In genomic region chr15:45021331-45021730, GRCh38 we compare ENCODE assay signal across 12 cellular contexts. TPM values are rescaled to one million over a fixed set of nuclear protein-coding genes. Genes with fewer than 3 reads are reported as not detected.
DNase-seq lines count a peak whose midpoint lies in the region; ATAC-seq and TF ChIP-seq lines count a peak whose summit lies in the region.
"Had no signal": no experiment of that assay in that cellular context is flagged by ENCODE, and none has a peak within 500 bp of the region (broad histone marks: within the 10 kb centered on the region; RNA-seq: fewer than 3 reads in every experiment).

No MANE protein-coding gene starts in this region.

- H3K36me3 ChIP-seq in parathyroid adenoma (ENCODE audit: control insufficient read depth, insufficient read depth, low read length) (no peaks in the 10 kb centered on the region), left lung (no peaks in the 10 kb centered on the region)

- H3K4me2 ChIP-seq in parathyroid adenoma (ENCODE audit: low read length): peak overlapping the region; percentile 30
- H3K4me2 ChIP-seq: BLaER1 treated with 17β-estradiol and CSF1 and Interleukin-3, amounts not matched to agents 10 nM and 100 nM had no signal

- CTCF ChIA-PET in WTC11 (lab: Charles Lee): interaction anchor here (1.1 kb wide), 1 partner anchor 14 kb away, joined by 3 read pairs; no protein-coding TSS in a partner anchor

- H3K4me3 Mint-ChIP-seq in HFFc6: peak overlapping the region; percentile 18; the same call in 1 of the 2 replicates
- peak overlapping the region; percentile 38; the same call in 1 of the 2 replicates for H3K4me3 Mint-ChIP-seq in WTC11
- H3K4me3 Mint-ChIP-seq: activated naive CD4-positive, alpha-beta T cell treated with anti-CD3 and anti-CD28 coated beads for 36 hours had no signal

- no peak for TF ChIP-seq CTCF in HFFc6 (IDR thresholded peaks at IDR 0.05)
- no peak for TF ChIP-seq CTCF in WTC11 (IDR thresholded peaks at IDR 0.05)
- no peak for TF ChIP-seq CTCF in fibroblast of mammary gland (conservative IDR thresholded peaks at IDR 0.05; ENCODE audit: control insufficient read depth, insufficient read depth, low read depth, low read length)
- TF ChIP-seq CTCF in parathyroid adenoma (IDR thresholded peaks at IDR 0.05): no peak
- no peak for TF ChIP-seq CTCF in left lung (IDR thresholded peaks at IDR 0.05)

- no peak overlapping the region for H3K9ac ChIP-seq in parathyroid adenoma
- H3K9ac ChIP-seq: BLaER1 treated with 17β-estradiol and CSF1 and Interleukin-3, amounts not matched to agents 10 nM and 100 nM had no signal

- H3K27ac Mint-ChIP-seq in HFFc6 (no peak overlapping the region), WTC11 (no peak overlapping the region)
- H3K27ac Mint-ChIP-seq: activated naive CD4-positive, alpha-beta T cell treated with anti-CD3 and anti-CD28 coated beads for 36 hours had no signal

- H3K4me1 ChIP-seq in parathyroid adenoma (peaks cover 2% of the 10 kb centered on the region), left lung (peaks cover 6 to 21% of the 10 kb centered on the region in 2 donors)

- H3K27me3 Mint-ChIP-seq in HFFc6 (ENCODE audit: insufficient read depth) (peaks cover 20% of the 10 kb centered on the region), WTC11 (ENCODE audit: low read depth) (peaks cover 51% of the 10 kb centered on the region)

- intact Hi-C loops in left lung (cut with DNase I): no loop called here

- no peaks in the 10 kb centered on the region for H3K36me3 Mint-ChIP-seq in HFFc6 (ENCODE audit: low read depth)
- no peaks in the 10 kb centered on the region; the same call in 1 of the 2 replicates for H3K36me3 Mint-ChIP-seq in WTC11

- H3K9me3 ChIP-seq in parathyroid adenoma (ENCODE audit: control insufficient read depth, low read length) (no peaks in the 10 kb centered on the region), left lung (no peaks in the 10 kb centered on the region)

- H3K27ac ChIP-seq in parathyroid adenoma: no peak overlapping the region
- H3K27ac ChIP-seq in left lung: no peak overlapping the region
- H3K27ac ChIP-seq: BLaER1 treated with 17β-estradiol and CSF1 and Interleukin-3, amounts not matched to agents 10 nM and 100 nM had no signal

- H3K4me3 ChIP-seq in fibroblast of mammary gland (ENCODE audit: control insufficient read depth, low read depth, low read length): no peak overlapping the region
- H3K4me3 ChIP-seq in parathyroid adenoma (ENCODE audit: low read depth, low read length): no peak overlapping the region
- H3K4me3 ChIP-seq in left lung: no peak overlapping the region
- H3K4me3 ChIP-seq: BLaER1 treated with 17β-estradiol and CSF1 and Interleukin-3, amounts not matched to agents 10 nM and 100 nM had no signal

- DNase-seq in HFFc6 (peak; percentile 13), WTC11 (ENCODE audit: low spot score) (no peak), fibroblast of mammary gland (ENCODE audit: low read depth) (peak; percentile 34), left lung (no peak), putamen (ENCODE audit: low spot score) (no peak)
- DNase-seq: activated naive CD4-positive, alpha-beta T cell treated with anti-CD3 and anti-CD28 coated beads for 36 hours; NCI-H146; right cardiac atrium had no signal

- H3K79me2 ChIP-seq in parathyroid adenoma: no peaks in the 10 kb centered on the region

- POLR2A ChIA-PET in WTC11 (lab: Charles Lee): no interaction called here

- H3K9me3 Mint-ChIP-seq in HFFc6 (no peaks in the 10 kb centered on the region), WTC11 (peaks cover 23% of the 10 kb centered on the region)
- H3K9me3 Mint-ChIP-seq: activated naive CD4-positive, alpha-beta T cell treated with anti-CD3 and anti-CD28 coated beads for 36 hours had no signal

- peaks cover 18% of the 10 kb centered on the region for H3K4me1 Mint-ChIP-seq in HFFc6 (ENCODE audit: low read depth)
- H3K4me1 Mint-ChIP-seq in WTC11: peaks cover 23% of the 10 kb centered on the region

- H3K27me3 ChIP-seq in parathyroid adenoma (ENCODE audit: control insufficient read depth, insufficient read depth, low read length): no peaks in the 10 kb centered on the region
- peaks cover 0 to 13% of the 10 kb centered on the region in 2 donors for H3K27me3 ChIP-seq in left lung
- H3K27me3 ChIP-seq: BLaER1 treated with 17β-estradiol and CSF1 and Interleukin-3, amounts not matched to agents 10 nM and 100 nM had no signal

- ATAC-seq in WTC11 (no peak), left lung (no peak), GM21526 (IDR thresholded peaks at IDR 0.05; ENCODE audit: low FRiP score, unreplicated experiment) (no peak)
- ATAC-seq: right cardiac atrium, SK-N-SH treated with all-trans-retinoic acid at 6 μM for 48 hours had no signal

- no peak overlapping the region for H2AFZ ChIP-seq in parathyroid adenoma

TF ChIP-seq in WTC11, 78 proteins besides CTCF, POLR2A, EP300 and RAD21 (continues in another document):
- TF ChIP-seq NR2C2 (CRISPR knock-in tag; IDR thresholded peaks at IDR 0.05): no peak
- no peak for TF ChIP-seq FOXP1 (CRISPR knock-in tag; IDR thresholded peaks at IDR 0.05; ENCODE audit: borderline replicate concordance)
- no peak for TF ChIP-seq PREB (CRISPR knock-in tag; IDR thresholded peaks at IDR 0.05; ENCODE audit: borderline replicate concordance)
- no peak for TF ChIP-seq GABPB1 (CRISPR knock-in tag; IDR thresholded peaks at IDR 0.05)
- TF ChIP-seq STAT6 (CRISPR knock-in tag; conservative IDR thresholded peaks at IDR 0.05; ENCODE audit: low read depth): no peak
- TF ChIP-seq RELA (CRISPR knock-in tag; IDR thresholded peaks at IDR 0.05; ENCODE audit: borderline replicate concordance): no peak
- no peak for TF ChIP-seq ZMAT4 (CRISPR knock-in tag; IDR thresholded peaks at IDR 0.05)
- TF ChIP-seq MAX (CRISPR knock-in tag; IDR thresholded peaks at IDR 0.05): no peak
- TF ChIP-seq FOXJ3 (CRISPR knock-in tag; IDR thresholded peaks at IDR 0.05; ENCODE audit: borderline replicate concordance): no peak

RNA-seq across cellular contexts. Expression of gene SORD, which starts 1.7 kb away (rescaled TPM):
- total RNA-seq in HFFc6 (2021; fragmentation: NEBNext Ultra II Directional; extraction: Animal tissue kit (Norgen Biotek cat#: 25700)): 10 to 100 TPM; 13.7 to 19.0 (median 16.7) TPM
- total RNA-seq in WTC11 (2021) (46.2 to 48.9 TPM (median 46.4 TPM) in 3 replicates), left lung (10 to 100 TPM; 13.8 to 16.7 TPM)

Comparison
In these comparisons a context has a peak if more than half of its experiments do, and no peak if none do; other contexts are left out.
1. DNase-seq: peak in HFFc6 (single experiment) and fibroblast of mammary gland (single experiment); none in WTC11 (single experiment), left lung (0 of 2) and putamen (single experiment).